In the genomic region with DNA sequence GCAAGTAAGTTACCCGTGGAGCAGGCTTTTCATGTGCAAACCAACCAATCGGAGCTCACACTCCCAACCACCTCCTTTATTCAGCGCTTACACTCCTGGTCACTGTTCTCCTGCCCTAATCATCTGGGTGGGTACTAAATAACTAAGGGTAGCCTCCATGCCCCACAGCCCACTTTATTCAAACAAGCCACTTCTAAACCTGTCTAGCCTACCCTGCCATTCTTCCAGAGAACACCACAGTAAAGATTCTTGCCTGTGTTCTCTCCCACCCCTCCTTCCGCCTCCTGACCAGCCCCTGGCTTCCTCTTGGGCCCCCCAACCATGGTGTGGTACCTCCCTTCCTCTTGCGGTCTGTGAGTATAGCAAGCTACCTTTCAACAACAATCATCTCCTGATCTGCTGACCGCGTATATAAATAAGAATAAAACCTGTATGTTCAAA, we compare ENCODE assay signal across 15 cellular contexts.
DNase-seq lines count a peak whose midpoint lies in the region; ATAC-seq, FAIRE-seq and TF ChIP-seq lines count a peak whose summit lies in the region.
"Had no signal": no experiment of that assay in that cellular context is flagged by ENCODE, and none has a peak within 500 bp of the region (broad histone marks: within the 10 kb centered on the region; RNA-seq: fewer than 3 reads in every experiment).

No MANE protein-coding gene starts in this region.

- H3F3A ChIP-seq in neural cell (ENCODE audit: insufficient read depth, low read length, poor library complexity, severe bottlenecking): peaks cover 4% of the 10 kb centered on the region

- H3K9ac ChIP-seq in neural cell (ENCODE audit: low read length) (peak overlapping the region; percentile 14), Karpas-422 (ENCODE audit: low read length) (no peak overlapping the region)

- no peak for TF ChIP-seq CTCF in neural cell (IDR thresholded peaks at IDR 0.05; ENCODE audit: poor library complexity, severe bottlenecking)

- H3K36me3 Mint-ChIP-seq in T-helper 2 cell treated with Interferon-gamma antibody and Interleukin-4, amounts not matched to agents 5 μg/mL and 100 μg/mL, for 36 hours (ENCODE audit: low read depth): peaks cover 18% of the 10 kb centered on the region
- H3K36me3 Mint-ChIP-seq in activated naive CD4-positive, alpha-beta T cell treated with anti-CD3 and anti-CD28 coated beads, Interleukin-2, amount 50 U/mL, for 24 hours: peaks cover 2% of the 10 kb centered on the region
- H3K36me3 Mint-ChIP-seq: CD14-positive monocyte had no signal

- TF ChIP-seq RAD21 in neural cell (conservative IDR thresholded peaks at IDR 0.05): no peak

- peak overlapping the region; percentile 59 for H3K4me3 Mint-ChIP-seq in T-helper 2 cell treated with Interferon-gamma antibody and Interleukin-4, amounts not matched to agents 5 μg/mL and 100 μg/mL, for 36 hours
- H3K4me3 Mint-ChIP-seq in activated naive CD4-positive, alpha-beta T cell treated with anti-CD3 and anti-CD28 coated beads, Interleukin-2, amount 50 U/mL, for 24 hours: peak overlapping the region; percentile 57

- H3K9me2 ChIP-seq in neural cell (ENCODE audit: insufficient read depth, low read length) (no peaks in the 10 kb centered on the region), Karpas-422 (replicated peaks; ENCODE audit: insufficient read depth, low read length) (no peaks in the 10 kb centered on the region)

- H3K4me1 Mint-ChIP-seq in T-helper 2 cell treated with Interferon-gamma antibody and Interleukin-4, amounts not matched to agents 5 μg/mL and 100 μg/mL, for 36 hours (ENCODE audit: low read depth): peaks cover 65% of the 10 kb centered on the region
- peaks cover 57% of the 10 kb centered on the region for H3K4me1 Mint-ChIP-seq in activated naive CD4-positive, alpha-beta T cell treated with anti-CD3 and anti-CD28 coated beads, Interleukin-2, amount 50 U/mL, for 24 hours

- H3K4me3 ChIP-seq in neural cell (ENCODE audit: low read length): no peak overlapping the region
- no peak overlapping the region for H3K4me3 ChIP-seq in Karpas-422 (ENCODE audit: low read length)
- H3K4me3 ChIP-seq: K562 had no signal

- H3K36me3 ChIP-seq in neural cell (ENCODE audit: insufficient read depth, low read length) (no peaks in the 10 kb centered on the region), Karpas-422 (ENCODE audit: insufficient read depth, low read length) (no peaks in the 10 kb centered on the region)

- peak overlapping the region; percentile 91 for H3K27ac Mint-ChIP-seq in T-helper 2 cell treated with Interferon-gamma antibody and Interleukin-4, amounts not matched to agents 5 μg/mL and 100 μg/mL, for 36 hours
- peak overlapping the region; percentile 78 for H3K27ac Mint-ChIP-seq in activated naive CD4-positive, alpha-beta T cell treated with anti-CD3 and anti-CD28 coated beads, Interleukin-2, amount 50 U/mL, for 24 hours

- no peak for ATAC-seq in HG03039 (IDR thresholded peaks at IDR 0.05; ENCODE audit: unreplicated experiment)
- ATAC-seq: K562, left colon had no signal

- H3K4me2 ChIP-seq in neural cell (ENCODE audit: low read length): no peak overlapping the region
- no peak overlapping the region for H3K4me2 ChIP-seq in Karpas-422 (ENCODE audit: low read depth, low read length, poor library complexity, severe bottlenecking)

- peak; percentile 62 for FAIRE-seq in GM12892 (lab: Jason Lieb, UNC)
- FAIRE-seq: K562 had no signal

- H4K20me1 ChIP-seq in neural cell (ENCODE audit: insufficient read depth): no peaks in the 10 kb centered on the region
- no peaks in the 10 kb centered on the region for H4K20me1 ChIP-seq in Karpas-422 (ENCODE audit: insufficient read depth, low read depth, low read length)

- no peak for TF ChIP-seq POLR2A in GM12892 (IDR thresholded peaks at IDR 0.05; ENCODE audit: low read depth, low read length)

- TF ChIP-seq EP300 in neural cell (conservative IDR thresholded peaks at IDR 0.05; ENCODE audit: poor library complexity, severe bottlenecking): no peak

- H3K79me2 ChIP-seq in neural cell (replicated peaks; ENCODE audit: insufficient read depth, low read length) (no peaks in the 10 kb centered on the region), Karpas-422 (ENCODE audit: low read length) (no peaks in the 10 kb centered on the region)

- no peaks in the 10 kb centered on the region for H3K27me3 Mint-ChIP-seq in T-helper 2 cell treated with Interferon-gamma antibody and Interleukin-4, amounts not matched to agents 5 μg/mL and 100 μg/mL, for 36 hours (ENCODE audit: low read depth)
- H3K27me3 Mint-ChIP-seq in activated naive CD4-positive, alpha-beta T cell treated with anti-CD3 and anti-CD28 coated beads, Interleukin-2, amount 50 U/mL, for 24 hours: no peaks in the 10 kb centered on the region

- H3K27me3 ChIP-seq in neural cell (ENCODE audit: insufficient read depth, low read depth, low read length) (no peaks in the 10 kb centered on the region), Karpas-422 (ENCODE audit: low read length) (no peaks in the 10 kb centered on the region)

- peaks cover 10% of the 10 kb centered on the region for H3K4me1 ChIP-seq in Karpas-422 (ENCODE audit: low read length)

- no peaks in the 10 kb centered on the region for H3K9me3 ChIP-seq in neural cell (ENCODE audit: low read length)
- H3K9me3 ChIP-seq in Karpas-422 (ENCODE audit: low read length): no peaks in the 10 kb centered on the region

- no peak overlapping the region for H2AFZ ChIP-seq in neural cell (ENCODE audit: low read depth, low read length)
- no peak overlapping the region for H2AFZ ChIP-seq in Karpas-422 (ENCODE audit: low read length)

- peaks cover 12% of the 10 kb centered on the region for H3K9me3 Mint-ChIP-seq in T-helper 2 cell treated with Interferon-gamma antibody and Interleukin-4, amounts not matched to agents 5 μg/mL and 100 μg/mL, for 36 hours
- no peaks in the 10 kb centered on the region for H3K9me3 Mint-ChIP-seq in activated naive CD4-positive, alpha-beta T cell treated with anti-CD3 and anti-CD28 coated beads, Interleukin-2, amount 50 U/mL, for 24 hours

- peak overlapping the region; percentile 96 for H3K27ac ChIP-seq in neural cell (ENCODE audit: low read length)
- H3K27ac ChIP-seq in Karpas-422 (ENCODE audit: low read length): no peak overlapping the region

- DNase-seq in GM12892 (ENCODE audit: insufficient read length) (no peak), Karpas-422 (no peak), NCI-H82 treated with DMSO at 0.1 percent for 48 hours (lab: John Stamatoyannopoulos, UW; ENCODE audit: unreplicated experiment) (no peak)
- peak; percentile 30 for DNase-seq in T-helper 2 cell treated with Interferon-gamma antibody and Interleukin-4, amounts not matched to agents 5 μg/mL and 100 μg/mL, for 36 hours (ENCODE audit: low spot score)
- DNase-seq in activated CD4-positive, CD25-positive, alpha-beta regulatory T cell (lab: John Stamatoyannopoulos, UW): no peak
- DNase-seq: left colon; NCI-H510A treated with DMSO at 0.1 percent for 48 hours; RPMI8226; stimulated activated CD4-positive, alpha-beta T cell treated with anti-CD3 and anti-CD28 coated beads, Interleukin-2, amount 100 ng/mL, for 48 hours; T-helper 9 cell had no signal

TF ChIP-seq in neural cell, 6 proteins besides CTCF, POLR2A, EP300 and RAD21:
- TF ChIP-seq MXI1 (conservative IDR thresholded peaks at IDR 0.05; ENCODE audit: poor library complexity, severe bottlenecking) (no peak), TAF1 (IDR thresholded peaks at IDR 0.05; ENCODE audit: low read depth) (no peak), SMC3 (conservative IDR thresholded peaks at IDR 0.05; ENCODE audit: poor library complexity) (no peak)
- TF ChIP-seq, protein P1, sequence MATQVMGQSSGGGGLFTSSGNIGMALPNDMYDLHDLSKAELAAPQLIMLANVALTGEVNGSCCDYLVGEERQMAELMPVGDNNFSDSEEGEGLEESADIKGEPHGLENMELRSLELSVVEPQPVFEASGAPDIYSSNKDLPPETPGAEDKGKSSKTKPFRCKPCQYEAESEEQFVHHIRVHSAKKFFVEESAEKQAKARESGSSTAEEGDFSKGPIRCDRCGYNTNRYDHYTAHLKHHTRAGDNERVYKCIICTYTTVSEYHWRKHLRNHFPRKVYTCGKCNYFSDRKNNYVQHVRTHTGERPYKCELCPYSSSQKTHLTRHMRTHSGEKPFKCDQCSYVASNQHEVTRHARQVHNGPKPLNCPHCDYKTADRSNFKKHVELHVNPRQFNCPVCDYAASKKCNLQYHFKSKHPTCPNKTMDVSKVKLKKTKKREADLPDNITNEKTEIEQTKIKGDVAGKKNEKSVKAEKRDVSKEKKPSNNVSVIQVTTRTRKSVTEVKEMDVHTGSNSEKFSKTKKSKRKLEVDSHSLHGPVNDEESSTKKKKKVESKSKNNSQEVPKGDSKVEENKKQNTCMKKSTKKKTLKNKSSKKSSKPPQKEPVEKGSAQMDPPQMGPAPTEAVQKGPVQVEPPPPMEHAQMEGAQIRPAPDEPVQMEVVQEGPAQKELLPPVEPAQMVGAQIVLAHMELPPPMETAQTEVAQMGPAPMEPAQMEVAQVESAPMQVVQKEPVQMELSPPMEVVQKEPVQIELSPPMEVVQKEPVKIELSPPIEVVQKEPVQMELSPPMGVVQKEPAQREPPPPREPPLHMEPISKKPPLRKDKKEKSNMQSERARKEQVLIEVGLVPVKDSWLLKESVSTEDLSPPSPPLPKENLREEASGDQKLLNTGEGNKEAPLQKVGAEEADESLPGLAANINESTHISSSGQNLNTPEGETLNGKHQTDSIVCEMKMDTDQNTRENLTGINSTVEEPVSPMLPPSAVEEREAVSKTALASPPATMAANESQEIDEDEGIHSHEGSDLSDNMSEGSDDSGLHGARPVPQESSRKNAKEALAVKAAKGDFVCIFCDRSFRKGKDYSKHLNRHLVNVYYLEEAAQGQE (IDR thresholded peaks at IDR 0.05; ENCODE audit: borderline replicate concordance): no peak
